In the genomic region with DNA sequence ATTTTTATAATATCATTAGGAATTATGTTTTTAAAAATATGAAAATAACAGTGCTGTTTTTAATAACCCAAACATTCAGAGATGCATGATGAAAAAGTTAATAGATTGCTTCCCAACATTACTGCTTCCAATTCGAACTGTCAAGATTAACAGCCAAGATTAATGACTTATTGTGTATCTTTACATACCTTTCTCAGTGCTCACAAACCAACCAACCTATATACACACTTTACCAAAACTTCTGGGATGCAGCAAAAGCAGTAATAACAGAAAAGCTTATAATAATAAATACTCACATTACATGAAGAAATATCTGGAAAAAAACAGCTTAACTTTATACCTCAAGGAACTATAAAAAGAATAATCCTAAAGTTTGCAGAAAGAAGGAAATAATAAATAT, we compare ENCODE assay signal across 18 cellular contexts.
DNase-seq lines count a peak whose midpoint lies in the region; ATAC-seq and TF ChIP-seq lines count a peak whose summit lies in the region.
"Had no signal": no experiment of that assay in that cellular context is flagged by ENCODE, and none has a peak within 500 bp of the region (broad histone marks: within the 10 kb centered on the region; RNA-seq: fewer than 3 reads in every experiment).

No MANE protein-coding gene starts in this region.

- H3K14ac ChIP-seq in IMR-90 (replicated peaks; ENCODE audit: low read depth, low read length), result no peak overlapping the region

- no peak overlapping the region for H2BK5ac ChIP-seq in IMR-90 (ENCODE audit: low read depth, low read length, poor library complexity, severe bottlenecking)

- no peak overlapping the region for H3K18ac ChIP-seq in IMR-90 (ENCODE audit: low read depth, low read length)

- H3K4me3 ChIP-seq in IMR-90 (ENCODE audit: insufficient read depth, low read depth, low read length) (no peak overlapping the region), PC-3 (ENCODE audit: low read length) (no peak overlapping the region), astrocyte of the cerebellum (ENCODE audit: low read depth, low read length) (no peak overlapping the region), vagina (no peak overlapping the region)
- H3K4me3 ChIP-seq: GM12878, GM23338 had no signal

- in situ Hi-C loops in IMR-90 (cut with MboI; ENCODE audit: low sequenced_read_pairs), result no loop called here
- in situ Hi-C loops in astrocyte of the cerebellum (cut with HindIII; ENCODE audit: low sequenced_read_pairs), result no loop called here
- in situ Hi-C loops in G401 (cut with HindIII; ENCODE audit: low sequenced_read_pairs), result no loop called here

- no peaks in the 10 kb centered on the region for H3K9me1 ChIP-seq in IMR-90 (ENCODE audit: insufficient read depth, low read length)

- TF ChIP-seq CTCF in IMR-90 (conservative IDR thresholded peaks at IDR 0.05; ENCODE audit: low read depth, low read length) (no peak), PC-3 (conservative IDR thresholded peaks at IDR 0.05; ENCODE audit: low read depth, low read length) (no peak), astrocyte of the cerebellum (IDR thresholded peaks at IDR 0.05; ENCODE audit: low read depth, low read length, missing control alignments) (no peak), vagina (IDR thresholded peaks at IDR 0.05) (no peak)

- H3K4ac ChIP-seq in IMR-90 (ENCODE audit: low read depth, low read length), result no peak overlapping the region

- H3K9ac ChIP-seq in IMR-90 (ENCODE audit: low read depth, low read length) (no peak overlapping the region), PC-3 (ENCODE audit: low read length) (no peak overlapping the region)

- BruUV-seq in IMR-90 (replicated peaks; lab: Mats Ljungman, UMichigan), result no TSS peak
- BruUV-seq in PC-3 (replicated peaks; lab: Mats Ljungman, UMichigan), result no TSS peak

- TF ChIP-seq RAD21 in IMR-90 (IDR thresholded peaks at IDR 0.05; ENCODE audit: low read length), result no peak

- intact Hi-C loops in IMR-90 (cut with micrococcal nuclease) (no loop called here), PC-3 (cut with micrococcal nuclease) (no loop called here), vagina (cut with DNase I) (no loop called here)

- no peaks in the 10 kb centered on the region for H3K9me2 ChIP-seq in PC-3 (replicated peaks; ENCODE audit: low read length)

- DNase-seq in IMR-90, result peak; percentile 26
- DNase-seq in PC-3, result peak; percentile 19
- DNase-seq in astrocyte of the cerebellum (ENCODE audit: low read depth), result peak; percentile 6
- DNase-seq in kidney glomerular epithelial cell (lab: John Stamatoyannopoulos, UW), result peak; percentile 34
- DNase-seq in vagina (ENCODE audit: extremely low spot score in 2 of 2), result no peak
- DNase-seq in G401 (ENCODE audit: low spot score), result no peak
- DNase-seq in foreskin melanocyte, result no peak
- DNase-seq: C1 segment of cervical spinal cord; Calu3; CD4-positive, alpha-beta memory T cell; COR-L47; DMS153; DND-41; GDM1; H9; HFFc6 had no signal

- no CpG with 5 or more reads among the region's 1 CpG for WGBS in IMR-90 (ENCODE audit: extremely low coverage in 2 of 2, insufficient read length in 1 of 2), 2 experiments

- H2AFZ ChIP-seq in IMR-90 (replicated peaks; ENCODE audit: low read length, poor library complexity) (no peak overlapping the region), PC-3 (ENCODE audit: low read length) (no peak overlapping the region)
- H2AFZ ChIP-seq: GM23338 had no signal

- no peak overlapping the region for H2AK5ac ChIP-seq in IMR-90 (ENCODE audit: low read depth, low read length)

- H3K9me3 ChIP-seq in IMR-90 (ENCODE audit: control insufficient read depth, insufficient read depth, low read length), result no peaks in the 10 kb centered on the region
- no peaks in the 10 kb centered on the region for H3K9me3 ChIP-seq in PC-3 (ENCODE audit: low read length)
- H3K9me3 ChIP-seq in vagina, result no peaks in the 10 kb centered on the region

- H4K91ac ChIP-seq in IMR-90 (ENCODE audit: insufficient read depth, low read depth, low read length), result no peak overlapping the region

- H3K27ac ChIP-seq in IMR-90 (ENCODE audit: insufficient read depth, low read length), result no peak overlapping the region
- H3K27ac ChIP-seq in PC-3 (ENCODE audit: low read length), result no peak overlapping the region
- H3K27ac ChIP-seq in vagina, result no peak overlapping the region

- ATAC-seq in IMR-90 (ENCODE audit: low read depth) (peak; percentile 51; the same call in 1 of the 2 replicates), PC-3 (peak; percentile 46)
- ATAC-seq: GM12878, GM23338 had no signal

- POLR2A ChIA-PET in IMR-90 (lab: Charles Lee; ENCODE audit: unreplicated experiment) (no interaction called here), PC-3 (lab: Charles Lee; ENCODE audit: unreplicated experiment) (interaction anchor here (0.7 kb wide), 1 partner anchor 114 kb away, joined by 3 read pairs; no protein-coding TSS in a partner anchor)

- no peaks in the 10 kb centered on the region for H3F3A ChIP-seq in PC-3 (ENCODE audit: low read length, unreplicated experiment)

- no peak overlapping the region for H3K23ac ChIP-seq in IMR-90 (ENCODE audit: low read depth, low read length)

- no peak overlapping the region for H3K56ac ChIP-seq in IMR-90 (ENCODE audit: extremely low read depth, insufficient read depth, low read length)

- no peak overlapping the region for H3K4me2 ChIP-seq in IMR-90 (ENCODE audit: low read depth, low read length)
- H3K4me2 ChIP-seq in PC-3 (ENCODE audit: low read length), result no peak overlapping the region
- H3K4me2 ChIP-seq: GM23338 had no signal

- H2BK20ac ChIP-seq in IMR-90 (ENCODE audit: low read depth, low read length), result no peak overlapping the region

- H2BK120ac ChIP-seq in IMR-90 (ENCODE audit: low read depth, low read length), result no peak overlapping the region

- H3K79me1 ChIP-seq in IMR-90 (ENCODE audit: low read depth in 1 of 2, low read length in 2 of 2), result no peaks in the 10 kb centered on the region

- no peaks in the 10 kb centered on the region for H3K79me2 ChIP-seq in PC-3 (ENCODE audit: low read length)

- H2BK15ac ChIP-seq in IMR-90 (ENCODE audit: low read depth, low read length), result no peak overlapping the region

- H2AK9ac ChIP-seq in IMR-90 (replicated peaks; ENCODE audit: low read depth, low read length, poor library complexity), result no peak overlapping the region

- TF ChIP-seq POLR2A in IMR-90 (IDR thresholded peaks at IDR 0.05; ENCODE audit: low read depth, low read length), result no peak
- no peak for TF ChIP-seq POLR2A in vagina (IDR thresholded peaks at IDR 0.05)

- H3K27me3 ChIP-seq in IMR-90 (ENCODE audit: control insufficient read depth, insufficient read depth, low read length) (no peaks in the 10 kb centered on the region), PC-3 (ENCODE audit: low read length) (no peaks in the 10 kb centered on the region), vagina (no peaks in the 10 kb centered on the region)

- H4K8ac ChIP-seq in IMR-90 (ENCODE audit: low read depth in 2 of 2, low read length in 2 of 2), result no peak overlapping the region

- CTCF ChIA-PET in IMR-90 (lab: Yijun Ruan, JAX) (interaction anchor here (1.0 kb wide), 1 partner anchor 230 kb away, joined by 4 read pairs; no protein-coding TSS in a partner anchor), PC-3 (lab: Charles Lee) (no interaction called here)

- H4K20me1 ChIP-seq in IMR-90 (ENCODE audit: insufficient read depth, low read length), result no peaks in the 10 kb centered on the region
- H4K20me1 ChIP-seq in PC-3 (ENCODE audit: low read length), result no peaks in the 10 kb centered on the region

- no peak overlapping the region for H4K5ac ChIP-seq in IMR-90 (ENCODE audit: low read depth, low read length)

- dilution Hi-C loops in IMR-90 (cut with HindIII; ENCODE audit: low sequenced_read_pairs, unreplicated experiment), result no loop called here

- H3K4me1 ChIP-seq in IMR-90 (ENCODE audit: control insufficient read depth, insufficient read depth, low read length) (no peaks in the 10 kb centered on the region), PC-3 (ENCODE audit: insufficient read depth, low read length) (no peaks in the 10 kb centered on the region), vagina (no peaks in the 10 kb centered on the region)

- H3K36me3 ChIP-seq in IMR-90 (ENCODE audit: control insufficient read depth, insufficient read depth, low read length) (no peaks in the 10 kb centered on the region), PC-3 (ENCODE audit: low read depth, low read length) (no peaks in the 10 kb centered on the region), vagina (no peaks in the 10 kb centered on the region)

TF ChIP-seq in IMR-90, 13 proteins besides CTCF, POLR2A, EP300 and RAD21:
- TF ChIP-seq, protein P1, sequence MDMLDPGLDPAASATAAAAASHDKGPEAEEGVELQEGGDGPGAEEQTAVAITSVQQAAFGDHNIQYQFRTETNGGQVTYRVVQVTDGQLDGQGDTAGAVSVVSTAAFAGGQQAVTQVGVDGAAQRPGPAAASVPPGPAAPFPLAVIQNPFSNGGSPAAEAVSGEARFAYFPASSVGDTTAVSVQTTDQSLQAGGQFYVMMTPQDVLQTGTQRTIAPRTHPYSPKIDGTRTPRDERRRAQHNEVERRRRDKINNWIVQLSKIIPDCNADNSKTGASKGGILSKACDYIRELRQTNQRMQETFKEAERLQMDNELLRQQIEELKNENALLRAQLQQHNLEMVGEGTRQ (IDR thresholded peaks at IDR 0.05; ENCODE audit: low read depth, low read length), result no peak
- TF ChIP-seq BHLHE40 (IDR thresholded peaks at IDR 0.05; ENCODE audit: low read depth, low read length), result no peak
- TF ChIP-seq MXI1 (IDR thresholded peaks at IDR 0.05; ENCODE audit: borderline replicate concordance, low read depth, low read length), result no peak
- TF ChIP-seq NFE2L2 (IDR thresholded peaks at IDR 0.05; ENCODE audit: low read depth, low read length), result no peak
TF ChIP-seq in IMR-90: peak in this region for 0.

Comparison
In these comparisons a context has a peak if more than half of its experiments do, and no peak if none do; other contexts are left out.
1. DNase-seq: peak in IMR-90 (single experiment), PC-3 (single experiment), astrocyte of the cerebellum (single experiment) and kidney glomerular epithelial cell (single experiment); none in vagina (0 of 2), G401 (single experiment) and foreskin melanocyte (single experiment).